8 cellular contexts compared by ENCODE assay signal in genomic region chr14:24189059-24189375, GRCh38. TPM values are rescaled to one million over a fixed set of nuclear protein-coding genes. Genes with fewer than 3 reads are reported as not detected.
A peak's percentile ranks its signal among the peaks of the same experiment; 100 is the strongest.
DNase-seq lines count a peak whose midpoint lies in the region; ATAC-seq and TF ChIP-seq lines count a peak whose summit lies in the region.

No MANE protein-coding gene starts in this region.

- H4K5ac ChIP-seq in mesendoderm (ENCODE audit: low read length), result peak overlapping the region; percentile 88

- DNase-seq in heart left ventricle, result no peak
- DNase-seq in Right ventricle myocardium inferior (ENCODE audit: missing footprints), result no peak
- DNase-seq in adipocyte (ENCODE audit: low read depth), result no peak
- no peak for DNase-seq in mesendoderm
- no peak for DNase-seq in uterus
- DNase-seq in NCI-H1092 (lab: John Stamatoyannopoulos, UW), result no peak
- DNase-seq in aorta, result no peak
- DNase-seq in activated gamma-delta T cell treated with Interleukin-2 at 50 U/mL for 16 hours, result no peak

- no peak for TF ChIP-seq POLR2A in heart left ventricle (IDR thresholded peaks at IDR 0.05)
- TF ChIP-seq POLR2A in uterus (IDR thresholded peaks at IDR 0.05), result no peak

- 2 to 5% (median 2%) methylated on average over 3 of the region's 3 CpGs for WGBS in heart left ventricle, 4 donors
- WGBS in mesendoderm (ENCODE audit: extremely low coverage, insufficient coverage, low lambda C conversion rate), result no CpG with 5 or more reads among the region's 3 CpGs
- 0 to 1% methylated on average over 3 of the region's 3 CpGs for WGBS in aorta, 2 donors

- H3K79me1 ChIP-seq in mesendoderm (ENCODE audit: low read length), result peaks cover 12% of the 10 kb centered on the region

- peak overlapping the region; percentile 92 for H3K9ac ChIP-seq in adipocyte (ENCODE audit: low read length)
- H3K9ac ChIP-seq in mesendoderm (ENCODE audit: low read length), result peak overlapping the region; percentile 56

- H2AK5ac ChIP-seq in mesendoderm (ENCODE audit: low read length), result no peak overlapping the region

- H3K4ac ChIP-seq in mesendoderm (ENCODE audit: low read depth, low read length), result no peak overlapping the region

- no peak for TF ChIP-seq CTCF in heart left ventricle (IDR thresholded peaks at IDR 0.05)
- no peak for TF ChIP-seq CTCF in uterus (IDR thresholded peaks at IDR 0.05)

- peaks cover 0 to 26% (median 15%) of the 10 kb centered on the region in 12 donors for H3K4me1 ChIP-seq in heart left ventricle
- peaks cover 22% of the 10 kb centered on the region for H3K4me1 ChIP-seq in adipocyte (ENCODE audit: control insufficient read depth, insufficient read depth, low read length)
- peaks cover 6% of the 10 kb centered on the region for H3K4me1 ChIP-seq in mesendoderm (ENCODE audit: control insufficient read depth, low read depth, low read length)
- H3K4me1 ChIP-seq in uterus, result no peaks in the 10 kb centered on the region
- no peaks in the 10 kb centered on the region for H3K4me1 ChIP-seq in aorta (ENCODE audit: control insufficient read depth in 1 of 2, insufficient read depth in 2 of 2, low read length in 2 of 2)

- peak overlapping the region in 11 of 12 donors; percentile 11 to 80 (median 66) for H3K27ac ChIP-seq in heart left ventricle
- H3K27ac ChIP-seq in mesendoderm (ENCODE audit: low read depth, low read length), result no peak overlapping the region
- H3K27ac ChIP-seq in uterus, result peak overlapping the region; percentile 9 to 53
- no peak overlapping the region for H3K27ac ChIP-seq in aorta (ENCODE audit: low read depth in 1 of 2, low read length in 2 of 2)

- peak overlapping the region; percentile 78 for H4K8ac ChIP-seq in mesendoderm (ENCODE audit: low read depth, low read length)

- H3K79me2 ChIP-seq in mesendoderm (ENCODE audit: control insufficient read depth, insufficient read depth, low read length), result peaks cover 11% of the 10 kb centered on the region

- no peak overlapping the region for H2BK15ac ChIP-seq in mesendoderm (replicated peaks; ENCODE audit: low read depth)

- H3K4me3 ChIP-seq in heart left ventricle (peak overlapping the region in 9 of 12 donors; percentile 66 to 83 (median 71)), adipocyte (ENCODE audit: low read length) (peak overlapping the region; percentile 91), mesendoderm (ENCODE audit: low read length) (no peak overlapping the region), uterus (peak overlapping the region in 1 of 2 donors; percentile 63), aorta (ENCODE audit: low read length in 2 of 2) (no peak overlapping the region)

- no peak overlapping the region for H2BK5ac ChIP-seq in mesendoderm (ENCODE audit: low read length)

- peak overlapping the region; percentile 37 for H3K56ac ChIP-seq in mesendoderm (ENCODE audit: low read length)

- no peak for ATAC-seq in heart left ventricle
- no peak for ATAC-seq in Right ventricle myocardium inferior
- no peak for ATAC-seq in aorta (ENCODE audit: low FRiP score)

- intact Hi-C loops in heart left ventricle (cut with DNase I), result loop anchor here in 1 of 10 donors (2.0 kb wide), 1 partner anchor 74 kb away; the partner anchor contains the start of genes DCAF11 and NRL
- intact Hi-C loops in Right ventricle myocardium inferior (cut with DNase I), result loop anchor here (2.0 to 5.0 kb wide), 3 partner anchors 42 to 108 kb away; partner anchors contain the start of genes DHRS1, NOP9, PSME2 and RNF31
- intact Hi-C loops in uterus (cut with DNase I; ENCODE audit: low total_unique reads), result no loop called here
- intact Hi-C loops in aorta (cut with DNase I), result loop anchor here in 1 of 2 donors (2.0 kb wide), 1 partner anchor 28 kb away; the partner anchor contains the start of gene IRF9

- no peak overlapping the region for H2BK120ac ChIP-seq in mesendoderm (ENCODE audit: low read depth, low read length)

- H3K9me3 ChIP-seq in heart left ventricle (no peaks in the 10 kb centered on the region), adipocyte (ENCODE audit: control insufficient read depth, low read length) (no peaks in the 10 kb centered on the region), uterus (no peaks in the 10 kb centered on the region), aorta (ENCODE audit: control insufficient read depth, low read length) (no peaks in the 10 kb centered on the region)

- H3K18ac ChIP-seq in mesendoderm (ENCODE audit: low read length), result no peak overlapping the region

- no peak overlapping the region for H3K4me2 ChIP-seq in mesendoderm (ENCODE audit: low read length)

- peaks cover 0 to 64% (median 50%) of the 10 kb centered on the region in 9 donors for H3K36me3 ChIP-seq in heart left ventricle
- peaks cover 49% of the 10 kb centered on the region for H3K36me3 ChIP-seq in adipocyte (ENCODE audit: control insufficient read depth, insufficient read depth, low read length, severe bottlenecking)
- H3K36me3 ChIP-seq in mesendoderm (ENCODE audit: control insufficient read depth, insufficient read depth, low read length), result peaks cover 13% of the 10 kb centered on the region
- no peaks in the 10 kb centered on the region for H3K36me3 ChIP-seq in uterus
- H3K36me3 ChIP-seq in aorta (ENCODE audit: control insufficient read depth in 1 of 2, insufficient read depth in 2 of 2, low read length in 1 of 2), result peaks cover 0 to 2% of the 10 kb centered on the region in 2 donors

- H3K23ac ChIP-seq in mesendoderm (ENCODE audit: low read length), result no peak overlapping the region

- H3K27me3 ChIP-seq in heart left ventricle (no peaks in the 10 kb centered on the region), adipocyte (replicated peaks; ENCODE audit: control insufficient read depth, insufficient read depth, low read length) (no peaks in the 10 kb centered on the region), mesendoderm (ENCODE audit: insufficient read depth, low read length, poor library complexity) (no peaks in the 10 kb centered on the region), uterus (no peaks in the 10 kb centered on the region), aorta (ENCODE audit: control insufficient read depth in 1 of 2, insufficient read depth in 2 of 2, low read length in 1 of 2) (no peaks in the 10 kb centered on the region)

RNA-seq across cellular contexts. Expression of gene IPO4, which starts 0.4 kb away (rescaled TPM):
- total RNA-seq in heart left ventricle, result 10 to 100 TPM in 8 of 9 donors, 1 to 10 TPM in 1; 9.1 to 25.6 (median 17.2) TPM
- polyA plus RNA-seq in heart left ventricle, result 10 to 100 TPM in 1 of 2 donors, 1 to 10 TPM in 1; 1.8 to 40.0 TPM
- total RNA-seq in Right ventricle myocardium inferior, result 10.5 TPM
- polyA plus RNA-seq in mesendoderm (2013, experiment 1 of 2), result 69.3 TPM
- 71.2 TPM for polyA plus RNA-seq in mesendoderm (2013, experiment 2 of 2)
- total RNA-seq in uterus, result 10 to 100 TPM in 3 of 4 donors, 1 to 10 TPM in 1; 3.1 to 33.7 (median 29.6) TPM
- 10 to 100 TPM; 23.4 to 29.3 TPM for total RNA-seq in aorta
- polyA plus RNA-seq in aorta, result 10 to 100 TPM in 1 of 2 donors, 1 to 10 TPM in 1; 3.4 to 11.6 TPM

RNA-seq across cellular contexts. Expression of gene TM9SF1, which starts 6.2 kb away (rescaled TPM):
- total RNA-seq in heart left ventricle (10 to 100 TPM; 15.4 to 32.3 (median 26.3) TPM), Right ventricle myocardium inferior (23.2 TPM), uterus (10 to 100 TPM; 31.2 to 79.8 (median 52.4) TPM), aorta (10 to 100 TPM; 35.3 to 37.3 TPM)
- polyA plus RNA-seq in heart left ventricle (10 to 100 TPM in 1 of 2 donors, 1 to 10 TPM in 1; 6.1 to 52.8 TPM), aorta (10 to 100 TPM; 15.8 to 35.0 TPM)
- 15.2 TPM for polyA plus RNA-seq in mesendoderm (2013, experiment 1 of 2)
- polyA plus RNA-seq in mesendoderm (2013, experiment 2 of 2), result 15.1 TPM

RNA-seq across cellular contexts. Expression of gene TSSK4, which starts 16.5 kb away (rescaled TPM):
- total RNA-seq in heart left ventricle, result under 1 TPM in 1 of 9 donors, not detected in 8; 0.19 TPM
- under 1 TPM in 1 of 2 donors, not detected in 1; 0.23 TPM for polyA plus RNA-seq in heart left ventricle
- 0.43 TPM for total RNA-seq in Right ventricle myocardium inferior
- polyA plus RNA-seq in mesendoderm (2013, experiment 1 of 2), result not detected
- not detected for polyA plus RNA-seq in mesendoderm (2013, experiment 2 of 2)
- under 1 TPM in 1 of 4 donors, not detected in 3; 0.98 TPM for total RNA-seq in uterus
- under 1 TPM in 1 of 2 donors, not detected in 1; 0.39 TPM for total RNA-seq in aorta
- not detected for polyA plus RNA-seq in aorta

RNA-seq across cellular contexts. Expression of gene REC8, which starts 17.1 kb away (rescaled TPM):
- total RNA-seq in heart left ventricle (10 to 100 TPM in 2 of 9 donors, 1 to 10 TPM in 6, under 1 TPM in 1; 0.32 to 25.3 (median 4.4) TPM), Right ventricle myocardium inferior (2.4 TPM), uterus (10 to 100 TPM in 3 of 4 donors, 1 to 10 TPM in 1; 9.5 to 54.3 (median 42.1) TPM), aorta (10 to 100 TPM; 13.2 to 18.1 TPM)
- polyA plus RNA-seq in heart left ventricle (1 to 10 TPM; 2.2 to 4.8 TPM), aorta (1 to 10 TPM; 2.4 to 8.2 TPM)
- polyA plus RNA-seq in mesendoderm (2013, experiment 1 of 2), result 16.9 TPM
- 15.6 TPM for polyA plus RNA-seq in mesendoderm (2013, experiment 2 of 2)

RNA-seq across cellular contexts. Expression of gene CHMP4A, which starts 24.3 kb away (rescaled TPM):
- 10 to 100 TPM; 20.2 to 42.3 (median 34.5) TPM for total RNA-seq in heart left ventricle
- polyA plus RNA-seq in heart left ventricle, result 10 to 100 TPM; 32.1 to 72.8 TPM
- total RNA-seq in Right ventricle myocardium inferior, result 28.5 TPM
- polyA plus RNA-seq in mesendoderm (2013, experiment 1 of 2), result 33.5 TPM
- 32.5 TPM for polyA plus RNA-seq in mesendoderm (2013, experiment 2 of 2)
- 10 to 100 TPM in 3 of 4 donors, 1 to 10 TPM in 1; 6.8 to 53.3 (median 33.9) TPM for total RNA-seq in uterus
- total RNA-seq in aorta, result 10 to 100 TPM; 38.3 to 45.8 TPM
- 100 to 1,000 TPM; 130 to 179 TPM for polyA plus RNA-seq in aorta

Comparison
In these comparisons a context has a peak if more than half of its experiments do, and no peak if none do; other contexts are left out.
1. H3K27ac ChIP-seq: peak in heart left ventricle (11 of 12) and uterus (2 of 2); none in mesendoderm (single experiment) and aorta (0 of 2).
2. H3K4me3 ChIP-seq: peak in heart left ventricle (9 of 12) and adipocyte (single experiment); none in mesendoderm (single experiment) and aorta (0 of 2).